ENCODE assay signal across 12 cellular contexts in genomic region chr2:157793053-157793612, GRCh38.
A peak's percentile ranks its signal among the peaks of the same experiment; 100 is the strongest.
DNase-seq lines count a peak whose midpoint lies in the region; ATAC-seq and TF ChIP-seq lines count a peak whose summit lies in the region.
"Had no signal": no experiment of that assay in that cellular context is flagged by ENCODE, and none has a peak within 500 bp of the region (broad histone marks: within the 10 kb centered on the region; RNA-seq: fewer than 3 reads in every experiment).

No MANE protein-coding gene starts in this region.

- no peaks in the 10 kb centered on the region for H3K27me3 ChIP-seq in skeletal muscle satellite cell (ENCODE audit: control insufficient read depth, insufficient read depth, low read length)

- no peak for TF ChIP-seq POLR2A in lower leg skin (IDR thresholded peaks at IDR 0.05)

- TF ChIP-seq CTCF in fibroblast of villous mesenchyme (IDR thresholded peaks at IDR 0.05; ENCODE audit: insufficient read depth, low read depth, low read length) (peak; percentile 51), lower leg skin (IDR thresholded peaks at IDR 0.05) (no peak)

- H3K9ac ChIP-seq in skeletal muscle satellite cell (ENCODE audit: low read depth, low read length) = no peak overlapping the region

- ATAC-seq in GM18909 (IDR thresholded peaks at IDR 0.05; ENCODE audit: poor library complexity, unreplicated experiment) = peak; percentile 44
- peak; percentile 78 for ATAC-seq in SK-N-SH treated with all-trans-retinoic acid at 6 μM for 48 hours
- no peak for ATAC-seq in GM21367 (IDR thresholded peaks at IDR 0.05; ENCODE audit: unreplicated experiment)

- H3K36me3 ChIP-seq in skeletal muscle satellite cell (ENCODE audit: insufficient read depth, low read length) = peaks cover 14% of the 10 kb centered on the region

- H3K4me3 ChIP-seq in fibroblast of villous mesenchyme (ENCODE audit: low read depth, low read length) (no peak overlapping the region), skeletal muscle satellite cell (ENCODE audit: low read length) (no peak overlapping the region), lower leg skin (ENCODE audit: low read depth, poor library complexity, severe bottlenecking) (no peak overlapping the region)

- H3K9me3 ChIP-seq in skeletal muscle satellite cell (replicated peaks; ENCODE audit: low read length) = no peaks in the 10 kb centered on the region

- intact Hi-C loops in lower leg skin (cut with DNase I; ENCODE audit: low total_unique reads) = no loop called here

- peaks cover 26% of the 10 kb centered on the region for H3K4me1 ChIP-seq in skeletal muscle satellite cell (ENCODE audit: control insufficient read depth, insufficient read depth, low read length)

- DNase-seq in fibroblast of villous mesenchyme (ENCODE audit: low read depth) (no peak), RKO (ENCODE audit: low spot score) (no peak), lower leg skin (ENCODE audit: low spot score in 2 of 2) (no peak)
- DNase-seq: activated CD4-positive, alpha-beta T cell treated with anti-CD3 and anti-CD28 coated beads, Interleukin-2, amount 10 ng/mL, durations not matched to agents 7 days and 5 days; naive B cell; NCI-H1092; NCI-H510A treated with DMSO at 0.1 percent for 48 hours; SHP77 had no signal

- H3K4me2 ChIP-seq in skeletal muscle satellite cell (ENCODE audit: low read length) = peak overlapping the region; percentile 17

TF ChIP-seq in SK-N-SH treated with all-trans-retinoic acid at 6 μM for 48 hours, 23 proteins besides CTCF, POLR2A, EP300 and RAD21:
- TF ChIP-seq BACH2 (CRISPR knock-in tag; IDR thresholded peaks at IDR 0.05; ENCODE audit: borderline replicate concordance) (no peak), ESRRG (CRISPR knock-in tag; IDR thresholded peaks at IDR 0.05) (no peak), PATZ1 (CRISPR knock-in tag; IDR thresholded peaks at IDR 0.05; ENCODE audit: borderline replicate concordance) (no peak), CSRNP3 (CRISPR knock-in tag; IDR thresholded peaks at IDR 0.05) (no peak)
